9 cellular contexts compared by ENCODE assay signal in genomic region chr6:169589293-169589692, GRCh38.
DNase-seq lines count a peak whose midpoint lies in the region; ATAC-seq, FAIRE-seq and TF ChIP-seq lines count a peak whose summit lies in the region.
"Had no signal": no experiment of that assay in that cellular context is flagged by ENCODE, and none has a peak within 500 bp of the region (broad histone marks: within the 10 kb centered on the region; RNA-seq: fewer than 3 reads in every experiment).

No MANE protein-coding gene starts in this region.

- H3K4me1 ChIP-seq in astrocyte (ENCODE audit: insufficient read depth, low read length), result peaks cover 16% of the 10 kb centered on the region

- no peaks in the 10 kb centered on the region for H3K27me3 Mint-ChIP-seq in astrocyte (ENCODE audit: low read depth, unreplicated experiment)
- H3K27me3 Mint-ChIP-seq: dendritic cell treated with granulocyte-macrophage colony-stimulating factor and Interleukin-4, amounts not matched to agents 40 ng/mL and 50 ng/mL, for 4 days had no signal

- no peaks in the 10 kb centered on the region for H3K27me3 ChIP-seq in astrocyte (ENCODE audit: insufficient read depth, low read length)

- no peaks in the 10 kb centered on the region for H3K79me2 ChIP-seq in astrocyte (ENCODE audit: insufficient read depth, low read length)

- ATAC-seq in GM21367 (IDR thresholded peaks at IDR 0.05; ENCODE audit: unreplicated experiment), result peak; percentile 75
- ATAC-seq in HG03571 (IDR thresholded peaks at IDR 0.05; ENCODE audit: unreplicated experiment), result peak; percentile 74

- H3K36me3 ChIP-seq in astrocyte (ENCODE audit: insufficient read depth, low read length), result no peaks in the 10 kb centered on the region

- no peaks in the 10 kb centered on the region for H3K9me3 ChIP-seq in astrocyte (ENCODE audit: insufficient read depth, low read depth, low read length)

- H3K4me3 Mint-ChIP-seq in astrocyte (ENCODE audit: unreplicated experiment), result no peak overlapping the region
- H3K4me3 Mint-ChIP-seq: dendritic cell treated with granulocyte-macrophage colony-stimulating factor and Interleukin-4, amounts not matched to agents 40 ng/mL and 50 ng/mL, for 4 days had no signal

- peaks cover 9% of the 10 kb centered on the region for H3K36me3 Mint-ChIP-seq in astrocyte (ENCODE audit: low read depth, unreplicated experiment)

- H3K27ac Mint-ChIP-seq in astrocyte (ENCODE audit: unreplicated experiment), result no peak overlapping the region
- H3K27ac Mint-ChIP-seq: dendritic cell treated with granulocyte-macrophage colony-stimulating factor and Interleukin-4, amounts not matched to agents 40 ng/mL and 50 ng/mL, for 4 days had no signal

- FAIRE-seq in astrocyte (lab: Jason Lieb, UNC), result no peak

- H3K9ac ChIP-seq in astrocyte (ENCODE audit: low read length), result no peak overlapping the region

- no peak for TF ChIP-seq CTCF in astrocyte (IDR thresholded peaks at IDR 0.05; ENCODE audit: insufficient read depth, low read depth, low read length)

- peaks cover 20% of the 10 kb centered on the region for H3K4me1 Mint-ChIP-seq in astrocyte (ENCODE audit: low read depth, unreplicated experiment)

- H3K9me3 Mint-ChIP-seq in astrocyte (ENCODE audit: unreplicated experiment), result no peaks in the 10 kb centered on the region

- DNase-seq in DMS79 treated with DMSO at 0.1 percent for 48 hours (lab: John Stamatoyannopoulos, UW) (peak; percentile 67), astrocyte (ENCODE audit: low read depth) (peak; percentile 80), renal cortical epithelial cell (ENCODE audit: low read depth) (peak; percentile 49), SKM-1 treated with dmso at 0.1 percent for 144 hours (lab: John Stamatoyannopoulos, UW; ENCODE audit: unreplicated experiment) (no peak), HPDE6-E6E7 (ENCODE audit: extremely low spot score) (no peak), caudate nucleus (lab: John Stamatoyannopoulos, UW) (no peak)

- H4K20me1 ChIP-seq in astrocyte (ENCODE audit: insufficient read depth, low read length), result no peaks in the 10 kb centered on the region

- H3K27ac ChIP-seq in astrocyte (ENCODE audit: low read depth, low read length) (peak overlapping the region; percentile 60), caudate nucleus (ENCODE audit: low read depth, low read length) (no peak overlapping the region)

- no peak overlapping the region for H2AFZ ChIP-seq in astrocyte (ENCODE audit: low read depth, low read length)

- peak overlapping the region; percentile 46 for H3K4me2 ChIP-seq in astrocyte (ENCODE audit: low read length)

- H3K4me3 ChIP-seq in astrocyte (ENCODE audit: insufficient read depth, low read depth, low read length), result no peak overlapping the region

Comparison
In these comparisons a context has a peak if more than half of its experiments do, and no peak if none do; other contexts are left out.
1. DNase-seq: peak in DMS79 treated with DMSO at 0.1 percent for 48 hours (single experiment), astrocyte (single experiment) and renal cortical epithelial cell (single experiment); none in SKM-1 treated with dmso at 0.1 percent for 144 hours (single experiment), HPDE6-E6E7 (single experiment) and caudate nucleus (0 of 61).